ENCODE assay signal across 9 cellular contexts in genomic region chr21:37675202-37675801, GRCh38.
DNase-seq lines count a peak whose midpoint lies in the region; ATAC-seq, FAIRE-seq and TF ChIP-seq lines count a peak whose summit lies in the region.
"Had no signal": no experiment of that assay in that cellular context is flagged by ENCODE, and none has a peak within 500 bp of the region (broad histone marks: within the 10 kb centered on the region; RNA-seq: fewer than 3 reads in every experiment).

No MANE protein-coding gene starts in this region.

- no peak overlapping the region for H3K27ac ChIP-seq in CD8-positive, alpha-beta memory T cell (ENCODE audit: low read depth, low read length)
- no peak overlapping the region for H3K27ac ChIP-seq in left ventricle myocardium inferior (replicated peaks)

- TF ChIP-seq CTCF in left ventricle myocardium inferior (IDR thresholded peaks at IDR 0.05; ENCODE audit: borderline replicate concordance) (peak; percentile 96), retinal pigment epithelial cell (conservative IDR thresholded peaks at IDR 0.05; ENCODE audit: low read depth, low read length) (peak; percentile 90)

- no peaks in the 10 kb centered on the region for H3K4me1 ChIP-seq in CD8-positive, alpha-beta memory T cell (ENCODE audit: insufficient read depth, low read length)
- peaks cover 8% of the 10 kb centered on the region for H3K4me1 ChIP-seq in left ventricle myocardium inferior

- peaks cover 4% of the 10 kb centered on the region for H3K27me3 ChIP-seq in CD8-positive, alpha-beta memory T cell (ENCODE audit: insufficient read depth, low read length, poor library complexity, severe bottlenecking)
- peaks cover 29% of the 10 kb centered on the region for H3K27me3 ChIP-seq in left ventricle myocardium inferior (ENCODE audit: low read depth)

- CTCF ChIA-PET in CD8-positive, alpha-beta memory T cell (lab: Charles Lee): interaction anchor here (1.3 to 1.4 kb wide), 2 partner anchors 20 to 112 kb away, joined by 3 to 4 read pairs; no protein-coding TSS in a partner anchor

- H3K9me3 Mint-ChIP-seq in CD8-positive, alpha-beta memory T cell: peaks cover 0 to 2% (median 0%) of the 10 kb centered on the region in 5 donors
- no peaks in the 10 kb centered on the region for H3K9me3 Mint-ChIP-seq in activated naive CD8-positive, alpha-beta T cell treated with anti-CD3 and anti-CD28 coated beads for 36 hours

- POLR2A ChIA-PET in CD8-positive, alpha-beta memory T cell (lab: Charles Lee): no interaction called here

- H3K27ac Mint-ChIP-seq in CD8-positive, alpha-beta memory T cell: peak overlapping the region in 1 of 8 donors; percentile 57
- no peak overlapping the region for H3K27ac Mint-ChIP-seq in activated naive CD8-positive, alpha-beta T cell treated with anti-CD3 and anti-CD28 coated beads for 36 hours
- H3K27ac Mint-ChIP-seq: IgD-negative memory B cell had no signal

- no peaks in the 10 kb centered on the region for H3K36me3 ChIP-seq in CD8-positive, alpha-beta memory T cell (ENCODE audit: insufficient read depth, low read length)
- H3K36me3 ChIP-seq in left ventricle myocardium inferior: no peaks in the 10 kb centered on the region

- no peak overlapping the region for H3K4me3 ChIP-seq in CD8-positive, alpha-beta memory T cell (ENCODE audit: low read length)
- H3K4me3 ChIP-seq in left ventricle myocardium inferior (peak overlapping the region; percentile 45), retinal pigment epithelial cell (ENCODE audit: low read length) (no peak overlapping the region)

- peak; percentile 40 for FAIRE-seq in HTR-8/SVneo (lab: Jason Lieb, UNC)

- H3K4me1 Mint-ChIP-seq in CD8-positive, alpha-beta memory T cell: peaks cover 0 to 1% (median 0%) of the 10 kb centered on the region in 3 donors
- no peaks in the 10 kb centered on the region for H3K4me1 Mint-ChIP-seq in activated naive CD8-positive, alpha-beta T cell treated with anti-CD3 and anti-CD28 coated beads for 36 hours
- H3K4me1 Mint-ChIP-seq: IgD-negative memory B cell had no signal

- H3K36me3 Mint-ChIP-seq in CD8-positive, alpha-beta memory T cell: no peaks in the 10 kb centered on the region
- no peaks in the 10 kb centered on the region for H3K36me3 Mint-ChIP-seq in activated naive CD8-positive, alpha-beta T cell treated with anti-CD3 and anti-CD28 coated beads for 36 hours
- H3K36me3 Mint-ChIP-seq: IgD-negative memory B cell had no signal

- ATAC-seq in HG02840 (IDR thresholded peaks at IDR 0.05; ENCODE audit: low FRiP score, unreplicated experiment): no peak

- H3K27me3 Mint-ChIP-seq in CD8-positive, alpha-beta memory T cell: peaks cover 15 to 47% of the 10 kb centered on the region in 2 donors
- peaks cover 34% of the 10 kb centered on the region for H3K27me3 Mint-ChIP-seq in activated naive CD8-positive, alpha-beta T cell treated with anti-CD3 and anti-CD28 coated beads for 36 hours

- DNase-seq in CD8-positive, alpha-beta memory T cell: peak; percentile 11 to 54 (median 29)
- peak; percentile 59 for DNase-seq in HTR-8/SVneo (ENCODE audit: insufficient read length, low spot score)
- peak; percentile 18 for DNase-seq in SHP77 treated with DMSO at 0.1 percent for 48 hours (lab: John Stamatoyannopoulos, UW)
- peak; percentile 54 for DNase-seq in activated naive CD8-positive, alpha-beta T cell treated with anti-CD3 and anti-CD28 coated beads for 36 hours
- DNase-seq in left ventricle myocardium inferior: peak; percentile 60
- no peak for DNase-seq in retinal pigment epithelial cell (ENCODE audit: low read depth)
- no peak for DNase-seq in NCI-H146 (lab: John Stamatoyannopoulos, UW)

- intact Hi-C loops in left ventricle myocardium inferior (cut with micrococcal nuclease): no loop called here

- no peaks in the 10 kb centered on the region for H3K9me3 ChIP-seq in CD8-positive, alpha-beta memory T cell (ENCODE audit: low read length)
- H3K9me3 ChIP-seq in left ventricle myocardium inferior (replicated peaks): peaks cover 11% of the 10 kb centered on the region

- no peak overlapping the region for H3K4me3 Mint-ChIP-seq in CD8-positive, alpha-beta memory T cell
- no peak overlapping the region for H3K4me3 Mint-ChIP-seq in activated naive CD8-positive, alpha-beta T cell treated with anti-CD3 and anti-CD28 coated beads for 36 hours
- H3K4me3 Mint-ChIP-seq: IgD-negative memory B cell had no signal

Comparison
In these comparisons a context has a peak if more than half of its experiments do, and no peak if none do; other contexts are left out.
1. DNase-seq: peak in CD8-positive, alpha-beta memory T cell (5 of 5), HTR-8/SVneo (single experiment), SHP77 treated with DMSO at 0.1 percent for 48 hours (single experiment), activated naive CD8-positive, alpha-beta T cell treated with anti-CD3 and anti-CD28 coated beads for 36 hours (single experiment) and left ventricle myocardium inferior (single experiment); none in retinal pigment epithelial cell (single experiment) and NCI-H146 (single experiment).